Comparison of ENCODE assay signal across 19 cellular contexts in the genomic region with DNA sequence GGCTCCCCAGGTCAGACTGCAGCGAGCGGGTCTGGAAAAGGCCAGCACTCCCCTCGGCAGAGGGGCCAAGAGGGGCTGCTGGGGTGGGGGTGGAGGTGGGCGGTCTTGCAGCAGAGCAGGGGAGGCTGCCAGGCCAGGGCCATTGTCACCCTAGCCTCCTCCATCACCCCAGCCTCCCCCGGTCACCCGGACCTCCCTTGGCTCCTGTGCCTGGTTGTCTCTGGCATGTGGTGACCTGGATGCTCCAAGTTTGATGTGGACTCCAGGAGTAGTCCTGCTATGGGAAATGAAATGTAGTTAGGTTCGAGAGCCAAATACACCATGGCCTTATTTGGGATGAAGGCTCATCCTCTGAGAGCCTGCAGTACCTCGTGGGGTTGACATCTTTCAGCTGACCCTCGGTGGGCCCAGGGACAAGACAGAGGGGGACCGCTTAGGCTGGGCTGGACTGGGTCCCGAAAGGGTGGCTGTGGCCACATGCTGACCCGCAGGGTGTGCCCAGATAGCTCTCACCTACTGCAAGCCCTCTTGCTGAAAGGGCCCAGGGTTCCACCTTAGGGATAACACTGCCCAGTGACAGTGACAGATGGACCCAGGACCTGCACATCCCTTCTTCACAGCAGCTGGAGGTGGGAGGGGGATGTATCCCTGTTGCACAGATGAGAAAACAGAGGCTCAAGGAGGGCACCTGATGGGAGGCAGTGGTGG. TPM values are rescaled to one million over a fixed set of nuclear protein-coding genes. Genes with fewer than 3 reads are reported as not detected.
DNase-seq lines count a peak whose midpoint lies in the region; ATAC-seq and TF ChIP-seq lines count a peak whose summit lies in the region.
"Had no signal": no experiment of that assay in that cellular context is flagged by ENCODE, and none has a peak within 500 bp of the region (broad histone marks: within the 10 kb centered on the region; RNA-seq: fewer than 3 reads in every experiment).

No MANE protein-coding gene starts in this region.

- H3K9me3 ChIP-seq in esophagus muscularis mucosa (no peaks in the 10 kb centered on the region), osteoblast (ENCODE audit: low read depth, low read length) (no peaks in the 10 kb centered on the region), aorta (ENCODE audit: control insufficient read depth, low read length) (no peaks in the 10 kb centered on the region)
- H3K9me3 ChIP-seq: Peyer's patch had no signal

- TF ChIP-seq EP300 in esophagus muscularis mucosa (IDR thresholded peaks at IDR 0.05) = no peak

- no peak overlapping the region for H3K27ac Mint-ChIP-seq in stimulated activated naive CD8-positive, alpha-beta T cell treated with anti-CD3 and anti-CD28 coated beads, Interleukin-15, amount 100 ng/mL, for 72 hours
- H3K27ac Mint-ChIP-seq in nephron progenitor cell = no peak overlapping the region

- H3K27ac ChIP-seq in esophagus muscularis mucosa (replicated peaks in 1 of 4) = peak overlapping the region; percentile 23 to 82 (median 53)
- no peak overlapping the region for H3K27ac ChIP-seq in osteoblast (ENCODE audit: low read depth, low read length)
- no peak overlapping the region for H3K27ac ChIP-seq in aorta (ENCODE audit: low read depth in 1 of 2, low read length in 2 of 2)
- H3K27ac ChIP-seq: BLaER1 treated with 17β-estradiol and CSF1 and Interleukin-3, amounts not matched to agents 10 nM and 100 nM; SK-N-MC had no signal

- intact Hi-C loops in esophagus muscularis mucosa (cut with DNase I) (no loop called here), aorta (cut with DNase I) (no loop called here)

- H3K4me3 ChIP-seq in esophagus muscularis mucosa = no peak overlapping the region
- no peak overlapping the region for H3K4me3 ChIP-seq in osteoblast (ENCODE audit: insufficient read depth, low read length)
- H3K4me3 ChIP-seq in aorta (ENCODE audit: low read length in 2 of 2) = no peak overlapping the region
- H3K4me3 ChIP-seq: BLaER1 treated with 17β-estradiol and CSF1 and Interleukin-3, amounts not matched to agents 10 nM and 100 nM; Peyer's patch; SK-N-MC had no signal

- H3K4me1 ChIP-seq in esophagus muscularis mucosa (peaks cover 2 to 27% (median 25%) of the 10 kb centered on the region in 4 donors), osteoblast (ENCODE audit: insufficient read depth, low read length) (no peaks in the 10 kb centered on the region), aorta (ENCODE audit: control insufficient read depth in 1 of 2, insufficient read depth in 2 of 2, low read length in 2 of 2) (no peaks in the 10 kb centered on the region)

- no peaks in the 10 kb centered on the region for H4K20me1 ChIP-seq in osteoblast (ENCODE audit: insufficient read depth, low read length)
- H4K20me1 ChIP-seq: BLaER1 treated with 17β-estradiol and CSF1 and Interleukin-3, amounts not matched to agents 10 nM and 100 nM had no signal

- H3K36me3 Mint-ChIP-seq in nephron progenitor cell (ENCODE audit: low read depth) = no peaks in the 10 kb centered on the region
- H3K36me3 Mint-ChIP-seq: CD8-positive, alpha-beta memory T cell had no signal

- TF ChIP-seq POLR2A in esophagus muscularis mucosa (IDR thresholded peaks at IDR 0.05; ENCODE audit: low read depth) (no peak), GM18505 (IDR thresholded peaks at IDR 0.05; ENCODE audit: borderline replicate concordance, extremely low read depth, insufficient read depth, insufficient read length) (no peak)

- ATAC-seq in stimulated activated naive CD8-positive, alpha-beta T cell treated with anti-CD3 and anti-CD28 coated beads, Interleukin-15, amount 100 ng/mL, for 72 hours = peak; percentile 21
- ATAC-seq in stimulated activated naive CD8-positive, alpha-beta T cell treated with anti-CD3 and anti-CD28 coated beads, Interleukin-15, Interleukin-2, amounts not matched to agents 100 U/mL and 50 U/mL, for 24 hours = no peak
- ATAC-seq in aorta (ENCODE audit: low FRiP score) (peak; percentile 13), GM18505 (IDR thresholded peaks at IDR 0.05; ENCODE audit: unreplicated experiment) (no peak), GM21381 (IDR thresholded peaks at IDR 0.05; ENCODE audit: unreplicated experiment) (no peak)

- DNase-seq in stimulated activated naive CD8-positive, alpha-beta T cell treated with anti-CD3 and anti-CD28 coated beads, Interleukin-15, amount 100 ng/mL, for 72 hours = no peak
- no peak for DNase-seq in stimulated activated naive CD8-positive, alpha-beta T cell treated with anti-CD3 and anti-CD28 coated beads, Interleukin-15, Interleukin-2, amounts not matched to agents 100 U/mL and 50 U/mL, for 24 hours
- DNase-seq in esophagus muscularis mucosa (ENCODE audit: extremely low spot score) = no peak
- peak; percentile 83 for DNase-seq in osteoblast (ENCODE audit: insufficient read length, low spot score, missing footprints)
- DNase-seq in aorta = no peak
- DNase-seq in nephron progenitor cell = no peak
- DNase-seq: NCI-H1105, NCI-H2081, NCI-H446 treated with DMSO at 0.1 percent for 48 hours, NCI-H69, Peyer's patch had no signal

- peaks cover 12% of the 10 kb centered on the region for H3K4me1 Mint-ChIP-seq in stimulated activated naive CD8-positive, alpha-beta T cell treated with anti-CD3 and anti-CD28 coated beads, Interleukin-15, amount 100 ng/mL, for 72 hours
- peaks cover 20% of the 10 kb centered on the region for H3K4me1 Mint-ChIP-seq in nephron progenitor cell

- H3K4me3 Mint-ChIP-seq in stimulated activated naive CD8-positive, alpha-beta T cell treated with anti-CD3 and anti-CD28 coated beads, Interleukin-15, amount 100 ng/mL, for 72 hours = no peak overlapping the region
- no peak overlapping the region for H3K4me3 Mint-ChIP-seq in nephron progenitor cell
- H3K4me3 Mint-ChIP-seq: CD8-positive, alpha-beta memory T cell; H9 had no signal

- peaks cover 10% of the 10 kb centered on the region for H3K27me3 Mint-ChIP-seq in stimulated activated naive CD8-positive, alpha-beta T cell treated with anti-CD3 and anti-CD28 coated beads, Interleukin-15, amount 100 ng/mL, for 72 hours
- peaks cover 5% of the 10 kb centered on the region for H3K27me3 Mint-ChIP-seq in nephron progenitor cell (ENCODE audit: low read depth, poor library complexity)

- no peaks in the 10 kb centered on the region for H3K9me3 Mint-ChIP-seq in stimulated activated naive CD8-positive, alpha-beta T cell treated with anti-CD3 and anti-CD28 coated beads, Interleukin-15, amount 100 ng/mL, for 72 hours
- H3K9me3 Mint-ChIP-seq in nephron progenitor cell = no peaks in the 10 kb centered on the region
- H3K9me3 Mint-ChIP-seq: CD8-positive, alpha-beta memory T cell; H9 had no signal

- no peak overlapping the region for H3K4me2 ChIP-seq in osteoblast (ENCODE audit: insufficient read depth, low read length)

- H3K36me3 ChIP-seq in esophagus muscularis mucosa = no peaks in the 10 kb centered on the region
- no peaks in the 10 kb centered on the region for H3K36me3 ChIP-seq in osteoblast (ENCODE audit: insufficient read depth, low read length)
- no peaks in the 10 kb centered on the region for H3K36me3 ChIP-seq in aorta (ENCODE audit: control insufficient read depth in 1 of 2, insufficient read depth in 2 of 2, low read length in 1 of 2)
- H3K36me3 ChIP-seq: BLaER1 treated with 17β-estradiol and CSF1 and Interleukin-3, amounts not matched to agents 10 nM and 100 nM; Peyer's patch had no signal

- H2AFZ ChIP-seq in osteoblast (ENCODE audit: low read length) = no peak overlapping the region

- no peaks in the 10 kb centered on the region for H3K27me3 ChIP-seq in esophagus muscularis mucosa
- H3K27me3 ChIP-seq in osteoblast (ENCODE audit: insufficient read depth, low read length) = no peaks in the 10 kb centered on the region
- no peaks in the 10 kb centered on the region for H3K27me3 ChIP-seq in aorta (ENCODE audit: control insufficient read depth in 1 of 2, insufficient read depth in 2 of 2, low read length in 1 of 2)
- H3K27me3 ChIP-seq: BLaER1 treated with 17β-estradiol and CSF1 and Interleukin-3, amounts not matched to agents 10 nM and 100 nM; Peyer's patch had no signal

- H3K79me2 ChIP-seq in osteoblast (ENCODE audit: insufficient read depth, low read length) = no peaks in the 10 kb centered on the region

- 53% methylated on average over 4 of the region's 12 CpGs for WGBS in esophagus muscularis mucosa
- WGBS in aorta, 2 donors = 71 to 81% methylated on average over 12 of the region's 12 CpGs

- no peak for TF ChIP-seq CTCF in esophagus muscularis mucosa (IDR thresholded peaks at IDR 0.05)
- no peak for TF ChIP-seq CTCF in osteoblast (IDR thresholded peaks at IDR 0.05; ENCODE audit: extremely low read depth, low read depth, low read length)
- no peak for TF ChIP-seq CTCF in nephron progenitor cell (IDR thresholded peaks at IDR 0.05)

RNA-seq across cellular contexts. Expression of gene MRGPRD, which starts 24.1 kb away (rescaled TPM):
- 1 to 10 TPM in 1 of 4 donors, under 1 TPM in 2, not detected in 1; 0.32 to 2.5 (median 0.66) TPM for total RNA-seq in esophagus muscularis mucosa
- total RNA-seq in osteoblast = not detected in 2 replicates
- under 1 TPM in 1 of 2 donors, not detected in 1; 0.49 TPM for total RNA-seq in aorta
- polyA plus RNA-seq in aorta = not detected
- total RNA-seq: A673; CD8-positive, alpha-beta memory T cell; H9; LHCN-M2; Peyer's patch had no signal
- polyA plus RNA-seq: CD8-positive, alpha-beta memory T cell had no signal

RNA-seq across cellular contexts. Expression of gene IGHMBP2, which starts 53.0 kb away (rescaled TPM):
- total RNA-seq in esophagus muscularis mucosa (10 to 100 TPM; 11.6 to 30.8 (median 28.0) TPM), osteoblast (10.9 and 11.8 TPM in 2 replicates), aorta (10 to 100 TPM; 24.6 to 33.6 TPM)
- polyA plus RNA-seq in aorta = 10 to 100 TPM in 1 of 2 donors, 1 to 10 TPM in 1; 5.6 to 64.7 TPM

RNA-seq across cellular contexts. Expression of gene MRPL21, which starts 53.1 kb away (rescaled TPM):
- total RNA-seq in esophagus muscularis mucosa (10 to 100 TPM; 47.2 to 66.2 (median 51.2) TPM), osteoblast (45.7 and 51.0 TPM in 2 replicates), aorta (10 to 100 TPM; 31.7 to 37.0 TPM)
- polyA plus RNA-seq in aorta = 10 to 100 TPM; 51.7 to 69.7 TPM

RNA-seq across cellular contexts. Expression of gene MRGPRF, which starts 56.3 kb away (rescaled TPM):
- total RNA-seq in esophagus muscularis mucosa (100 to 1,000 TPM in 3 of 4 donors, 10 to 100 TPM in 1; 77.9 to 206 (median 126) TPM), osteoblast (39.4 and 41.5 TPM in 2 replicates), aorta (100 to 1,000 TPM in 1 of 2 donors, 10 to 100 TPM in 1; 75.7 to 108 TPM)
- polyA plus RNA-seq in aorta = 100 to 1,000 TPM in 1 of 2 donors, 10 to 100 TPM in 1; 26.4 to 130 TPM
- total RNA-seq: CD8-positive, alpha-beta memory T cell had no signal
- polyA plus RNA-seq: CD8-positive, alpha-beta memory T cell had no signal

Comparison
In these comparisons a context has a peak if more than half of its experiments do, and no peak if none do; other contexts are left out.
1. ATAC-seq: peak in stimulated activated naive CD8-positive, alpha-beta T cell treated with anti-CD3 and anti-CD28 coated beads, Interleukin-15, amount 100 ng/mL, for 72 hours (single experiment) and aorta (single experiment); none in stimulated activated naive CD8-positive, alpha-beta T cell treated with anti-CD3 and anti-CD28 coated beads, Interleukin-15, Interleukin-2, amounts not matched to agents 100 U/mL and 50 U/mL, for 24 hours (single experiment), GM18505 (single experiment) and GM21381 (single experiment).
2. H3K27ac ChIP-seq: peak in esophagus muscularis mucosa (4 of 4); none in osteoblast (single experiment) and aorta (0 of 2).